ENCODE assay signal across 3 cellular contexts in genomic region chr3:107247116-107247515, GRCh38.
TF ChIP-seq lines count a peak whose summit lies in the region.

No MANE protein-coding gene starts in this region.

TF ChIP-seq in HepG2, 621 proteins besides CTCF, POLR2A, EP300 and RAD21:
- TF ChIP-seq TRAFD1 (CRISPR knock-in tag; IDR thresholded peaks at IDR 0.05; ENCODE audit: borderline replicate concordance) (no peak), ZBTB46 (CRISPR knock-in tag; IDR thresholded peaks at IDR 0.05; ENCODE audit: borderline replicate concordance) (no peak), CREB1 (IDR thresholded peaks at IDR 0.05) (peak; percentile 51), CREB1 (CRISPR knock-in tag; IDR thresholded peaks at IDR 0.05) (no peak), SIX4 (CRISPR knock-in tag; IDR thresholded peaks at IDR 0.05) (no peak), ATF7 (IDR thresholded peaks at IDR 0.05) (peak; percentile 82), ATF7 (CRISPR knock-in tag; IDR thresholded peaks at IDR 0.05) (no peak), DDIT3 (CRISPR knock-in tag; IDR thresholded peaks at IDR 0.05) (no peak), KLF6 (CRISPR knock-in tag; IDR thresholded peaks at IDR 0.05) (no peak)

TF ChIP-seq in HEK293, 187 proteins besides CTCF, POLR2A, EP300 and RAD21:
- TF ChIP-seq ZNF169 (tag by site-specific recombination; IDR thresholded peaks at IDR 0.05) = no peak
- TF ChIP-seq ATF2 (tag by site-specific recombination; IDR thresholded peaks at IDR 0.05; ENCODE audit: low read depth) = 0 out of 2 replicates have a peak, but pooled peaks have one; percentile 32
- no peak for TF ChIP-seq ELK4 (IDR thresholded peaks at IDR 0.05; ENCODE audit: borderline replicate concordance, low read depth, low read length)

TF ChIP-seq in K562, 482 proteins besides CTCF, POLR2A, EP300 and RAD21:
- TF ChIP-seq RBM34 (IDR thresholded peaks at IDR 0.05; ENCODE audit: borderline replicate concordance, insufficient read depth, low read length) = no peak
- TF ChIP-seq ATF3 (IDR thresholded peaks at IDR 0.05) = peak; percentile 21; the same call in 1 of the 2 replicates
- TF ChIP-seq ATF3 (CRISPR knock-in tag; conservative IDR thresholded peaks at IDR 0.05) = no peak
- no peak for TF ChIP-seq U2AF1 (optimal IDR thresholded peaks at IDR 0.05; ENCODE audit: low read depth, low read length)
- no peak for TF ChIP-seq ZNF609 (CRISPR knock-in tag; IDR thresholded peaks at IDR 0.05; ENCODE audit: borderline replicate concordance)
